ENCODE assay signal across 9 cellular contexts in the genomic region with DNA sequence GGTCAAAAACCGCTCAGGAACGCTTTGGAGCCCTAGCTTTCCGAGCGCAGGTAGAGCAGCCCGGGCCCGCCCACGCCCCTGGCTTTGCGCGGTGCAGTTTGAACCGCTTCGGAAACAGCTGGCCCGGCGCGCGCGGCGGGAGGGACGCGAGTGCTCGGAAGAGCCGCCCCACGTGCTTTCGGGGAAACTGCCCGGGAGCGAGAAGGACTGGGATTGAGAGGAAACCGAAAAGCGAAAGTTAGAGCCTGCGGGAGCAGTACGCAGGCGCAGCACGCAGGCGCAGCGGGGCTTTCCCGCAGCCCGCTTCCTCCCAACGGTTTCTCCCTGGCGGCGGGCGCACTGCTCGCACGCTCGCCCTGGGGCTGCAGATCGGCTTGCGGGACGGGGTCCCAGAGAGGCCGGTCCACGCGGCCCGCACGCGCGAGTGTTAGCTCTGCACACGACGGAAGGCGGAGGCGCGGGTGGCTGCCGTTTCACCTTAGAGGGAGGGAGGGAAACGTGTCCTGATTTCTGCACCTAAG. TPM values are rescaled to one million over a fixed set of nuclear protein-coding genes. Genes with fewer than 3 reads are reported as not detected.
DNase-seq lines count a peak whose midpoint lies in the region; ATAC-seq, FAIRE-seq and TF ChIP-seq lines count a peak whose summit lies in the region.
"Had no signal": no experiment of that assay in that cellular context is flagged by ENCODE, and none has a peak within 500 bp of the region (broad histone marks: within the 10 kb centered on the region; RNA-seq: fewer than 3 reads in every experiment).

No MANE protein-coding gene starts in this region.

- H3K27me3 Mint-ChIP-seq in activated CD4-positive, alpha-beta T cell treated with anti-CD3 and anti-CD28 coated beads, Interleukin-2, amount 10 ng/mL, durations not matched to agents 24 days and 14 days = peaks cover 2% of the 10 kb centered on the region

- TF ChIP-seq POLR2A in HepG2 (IDR thresholded peaks at IDR 0.05; ENCODE audit: insufficient read depth in 1 of 2, low read depth in 2 of 2, low read length in 2 of 2) = peak; percentile 96 to 99

- peak; percentile 61 to 98 (median 92) for DNase-seq in C1 segment of cervical spinal cord (lab: John Stamatoyannopoulos, UW)
- peak; percentile 73 for DNase-seq in NCI-H524 treated with DMSO at 0.1 percent for 48 hours (lab: John Stamatoyannopoulos, UW)
- peak; percentile 99 for DNase-seq in activated CD4-positive, alpha-beta T cell treated with anti-CD3 and anti-CD28 coated beads, Interleukin-2, amount 10 ng/mL, durations not matched to agents 24 days and 14 days
- peak; percentile 96 for DNase-seq in dedifferentiated amniotic fluid mesenchymal stem cell (ENCODE audit: extremely low spot score)
- peak; percentile 96 for DNase-seq in HepG2 (ENCODE audit: low spot score)
- DNase-seq in stimulated activated CD4-positive, alpha-beta T cell treated with anti-CD3 and anti-CD28 coated beads, Interleukin-2, amount 100 ng/mL, for 48 hours = peak; percentile 94 to 95

- H3K36me3 Mint-ChIP-seq in activated CD4-positive, alpha-beta T cell treated with anti-CD3 and anti-CD28 coated beads, Interleukin-2, amount 10 ng/mL, durations not matched to agents 24 days and 14 days (ENCODE audit: low read depth) = peaks cover 8% of the 10 kb centered on the region

- intact Hi-C loops in activated CD4-positive, alpha-beta T cell treated with anti-CD3 and anti-CD28 coated beads, Interleukin-2, amount 10 ng/mL, durations not matched to agents 24 days and 14 days (cut with micrococcal nuclease) = loop anchor here (1.0 to 5.0 kb wide), 8 partner anchors 41 to 659 kb away; a partner anchor contains a TSS
- intact Hi-C loops in HepG2 (cut with micrococcal nuclease; ENCODE audit: unreplicated experiment) = loop anchor here (5.0 kb wide), 1 partner anchor 138 kb away; a partner anchor contains a TSS

- no peaks in the 10 kb centered on the region for H4K20me1 ChIP-seq in HepG2 (ENCODE audit: insufficient read depth, low read length)

- no peak overlapping the region for H3K4me3 Mint-ChIP-seq in activated CD4-positive, alpha-beta T cell treated with anti-CD3 and anti-CD28 coated beads, Interleukin-2, amount 10 ng/mL, durations not matched to agents 24 days and 14 days

- peak overlapping the region; percentile 98 for H3K9ac ChIP-seq in HepG2 (ENCODE audit: insufficient read depth, low read depth, low read length)

- H3K9me3 ChIP-seq in HepG2 (ENCODE audit: low read length) = no peaks in the 10 kb centered on the region

- H3K4me2 ChIP-seq in HepG2 (ENCODE audit: low read depth, low read length) = peak overlapping the region; percentile 96

- in situ Hi-C loops in HepG2 (cut with HindIII; ENCODE audit: extremely low pct_ligation_motif_present, low pct_unique_long_range_greater_than_20kb) = no loop called here

- POLR2A ChIA-PET in HepG2 (lab: Yijun Ruan, JAX) = interaction anchor here (0.6 to 3.2 kb wide), 15 partner anchors 8 to 707 kb away, joined by 3 to 18 read pairs (median 3); a partner anchor contains a TSS

- BruUV-seq in HepG2 (replicated peaks; lab: Mats Ljungman, UMichigan) = no TSS peak

- no peak overlapping the region for H2AFZ ChIP-seq in HepG2 (ENCODE audit: low read length)

- H3K27ac ChIP-seq in HepG2 (ENCODE audit: extremely low read length, insufficient read depth, low read length) = peak overlapping the region; percentile 98

- peak overlapping the region; percentile 90 to 96 (median 92) for H3K4me3 ChIP-seq in HepG2 (replicated peaks in 1 of 3; ENCODE audit: insufficient read depth in 1 of 3, low read depth in 2 of 3, low read length in 3 of 3)

- peak; percentile 37; the same call in 1 of the 2 replicates for TF ChIP-seq CTCF in HepG2 (CRISPR knock-in tag; IDR thresholded peaks at IDR 0.05)

- peak; percentile 61 for TF ChIP-seq RAD21 in HepG2 (CRISPR knock-in tag; IDR thresholded peaks at IDR 0.05)

- peaks cover 31% of the 10 kb centered on the region for H3K4me1 Mint-ChIP-seq in activated CD4-positive, alpha-beta T cell treated with anti-CD3 and anti-CD28 coated beads, Interleukin-2, amount 10 ng/mL, durations not matched to agents 24 days and 14 days

- FAIRE-seq in HepG2 (lab: Jason Lieb, UNC) = peak; percentile 66
- FAIRE-seq: colon had no signal

- peaks cover 32% of the 10 kb centered on the region for H3K4me1 ChIP-seq in HepG2 (ENCODE audit: insufficient read depth, low read length)

- H3K27ac Mint-ChIP-seq in activated CD4-positive, alpha-beta T cell treated with anti-CD3 and anti-CD28 coated beads, Interleukin-2, amount 10 ng/mL, durations not matched to agents 24 days and 14 days = no peak overlapping the region

- ATAC-seq in GM19328 (IDR thresholded peaks at IDR 0.05; ENCODE audit: unreplicated experiment) (peak; percentile 74), HG03460 (IDR thresholded peaks at IDR 0.05; ENCODE audit: unreplicated experiment) (peak; percentile 60), HepG2 (peak; percentile 97)

- TF ChIP-seq EP300 in HepG2 (IDR thresholded peaks at IDR 0.05; ENCODE audit: low read depth in 2 of 2, low read length in 2 of 2) (peak; percentile 92 to 100), HepG2 (CRISPR knock-in tag; IDR thresholded peaks at IDR 0.05; ENCODE audit: borderline replicate concordance) (peak; percentile 97)

- H3K36me3 ChIP-seq in HepG2 (replicated peaks in 1 of 2; ENCODE audit: control insufficient read depth in 1 of 2, insufficient read depth in 2 of 2, low read length in 2 of 2) = no peaks in the 10 kb centered on the region

- CTCF ChIA-PET in HepG2 (lab: Yijun Ruan, JAX; ENCODE audit: low intra/inter-chr PET ratio, low total read pairs) = interaction anchor here (0.7 kb wide), 1 partner anchor 10 kb away, joined by 3 read pairs; no protein-coding TSS in a partner anchor

- under 1% methylated on average over 29 of the region's 59 CpGs for WGBS in HepG2 (ENCODE audit: low lambda C conversion rate)

- H3K27me3 ChIP-seq in HepG2 (ENCODE audit: control insufficient read depth in 1 of 2, insufficient read depth in 2 of 2, low read length in 2 of 2) = peaks cover 0 to 7% of the 10 kb centered on the region in 2 experiments; a peak in 1 of 5 replicates

- peaks cover 9% of the 10 kb centered on the region for H3K9me3 Mint-ChIP-seq in activated CD4-positive, alpha-beta T cell treated with anti-CD3 and anti-CD28 coated beads, Interleukin-2, amount 10 ng/mL, durations not matched to agents 24 days and 14 days

- peaks cover 3% of the 10 kb centered on the region for H3K79me2 ChIP-seq in HepG2 (ENCODE audit: insufficient read depth, low read length)

TF ChIP-seq in HepG2, 621 proteins besides CTCF, POLR2A, EP300 and RAD21 (continues in another document):
- TF ChIP-seq, protein P1, sequence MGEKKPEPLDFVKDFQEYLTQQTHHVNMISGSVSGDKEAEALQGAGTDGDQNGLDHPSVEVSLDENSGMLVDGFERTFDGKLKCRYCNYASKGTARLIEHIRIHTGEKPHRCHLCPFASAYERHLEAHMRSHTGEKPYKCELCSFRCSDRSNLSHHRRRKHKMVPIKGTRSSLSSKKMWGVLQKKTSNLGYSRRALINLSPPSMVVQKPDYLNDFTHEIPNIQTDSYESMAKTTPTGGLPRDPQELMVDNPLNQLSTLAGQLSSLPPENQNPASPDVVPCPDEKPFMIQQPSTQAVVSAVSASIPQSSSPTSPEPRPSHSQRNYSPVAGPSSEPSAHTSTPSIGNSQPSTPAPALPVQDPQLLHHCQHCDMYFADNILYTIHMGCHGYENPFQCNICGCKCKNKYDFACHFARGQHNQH (CRISPR knock-in tag; IDR thresholded peaks at IDR 0.05) = peak; percentile 100
- peak; percentile 78 for TF ChIP-seq SP2 (CRISPR knock-in tag; IDR thresholded peaks at IDR 0.05)
- TF ChIP-seq, protein P2, sequence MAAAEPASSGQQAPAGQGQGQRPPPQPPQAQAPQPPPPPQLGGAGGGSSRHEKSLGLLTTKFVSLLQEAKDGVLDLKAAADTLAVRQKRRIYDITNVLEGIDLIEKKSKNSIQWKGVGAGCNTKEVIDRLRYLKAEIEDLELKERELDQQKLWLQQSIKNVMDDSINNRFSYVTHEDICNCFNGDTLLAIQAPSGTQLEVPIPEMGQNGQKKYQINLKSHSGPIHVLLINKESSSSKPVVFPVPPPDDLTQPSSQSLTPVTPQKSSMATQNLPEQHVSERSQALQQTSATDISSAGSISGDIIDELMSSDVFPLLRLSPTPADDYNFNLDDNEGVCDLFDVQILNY (CRISPR knock-in tag; conservative IDR thresholded peaks at IDR 0.05) = peak; percentile 100
- TF ChIP-seq PRPF4 (IDR thresholded peaks at IDR 0.05; ENCODE audit: low read depth, low read length, poor library complexity, severe bottlenecking) = no peak
- TF ChIP-seq ZNF496 (CRISPR knock-in tag; IDR thresholded peaks at IDR 0.05; ENCODE audit: insufficient replicate concordance) = peak; percentile 71

RNA-seq across cellular contexts. Expression of a gene that starts 6.3 kb away (rescaled TPM):
- 152 and 160 TPM in 2 replicates for total RNA-seq in activated CD4-positive, alpha-beta T cell treated with anti-CD3 and anti-CD28 coated beads, Interleukin-2, amount 10 ng/mL, durations not matched to agents 24 days and 14 days
- total RNA-seq in HepG2 (2016; rRNA removed; fragmentation: Illumina TruSeq; extraction: Trizol) = 59.6 and 90.6 TPM in 2 replicates
- 5.1 and 7.1 TPM in 2 replicates for total RNA-seq in HepG2 (2016; cell fraction: cytosol; rRNA removed; fragmentation: Illumina TruSeq; extraction: Trizol; ENCODE audit: low read depth)
- 57.7 and 86.9 TPM in 2 replicates for total RNA-seq in HepG2 (2016; cell fraction: insoluble cytoplasmic fraction; rRNA removed; fragmentation: Illumina TruSeq; extraction: Trizol)
- total RNA-seq in HepG2 (2016; cell fraction: membrane; rRNA removed; fragmentation: Illumina TruSeq; extraction: Trizol) = 19.3 and 19.4 TPM in 2 replicates
- total RNA-seq in HepG2 (2016; cell fraction: nucleus; rRNA removed; fragmentation: Illumina TruSeq; extraction: Trizol) = 57.3 and 58.4 TPM in 2 replicates
- polyA plus RNA-seq in HepG2 (2011; rRNA removed) = 20.3 and 21.8 TPM in 2 replicates
- 13.9 and 15.2 TPM in 2 replicates for polyA plus RNA-seq in HepG2 (2011; cell fraction: cytosol; rRNA removed)
- 22.3 and 28.1 TPM in 2 replicates for polyA plus RNA-seq in HepG2 (2011; cell fraction: nucleus; rRNA removed)
- polyA plus RNA-seq in HepG2 (2012) = 24.4 and 28.8 TPM in 2 replicates
- 2.5 and 2.7 TPM in 2 replicates for polyA plus RNA-seq in HepG2 (2016; cell fraction: cytosol; fragmentation: Illumina TruSeq; extraction: Trizol; ENCODE audit: low read depth)
- polyA plus RNA-seq in HepG2 (2016; cell fraction: insoluble cytoplasmic fraction; fragmentation: Illumina TruSeq; extraction: Trizol; ENCODE audit: low read depth) = 75.4 and 77.9 TPM in 2 replicates
- 8.3 and 8.6 TPM in 2 replicates for polyA plus RNA-seq in HepG2 (2016; cell fraction: membrane; fragmentation: Illumina TruSeq; extraction: Trizol; ENCODE audit: low read depth)
- 42.8 and 45.3 TPM in 2 replicates for polyA plus RNA-seq in HepG2 (2016; cell fraction: nucleus; fragmentation: Illumina TruSeq; extraction: Trizol; ENCODE audit: insufficient read depth, low read depth)
- 57.6 and 62.6 TPM in 2 replicates for polyA minus RNA-seq in HepG2 (2011; rRNA and poly(A)+ RNA removed; ENCODE audit: low replicate concordance)
- 30.3 and 34.4 TPM in 2 replicates for polyA minus RNA-seq in HepG2 (2011; cell fraction: cytosol; rRNA and poly(A)+ RNA removed)
- 84.8 and 99.3 TPM in 2 replicates for polyA minus RNA-seq in HepG2 (2011; cell fraction: nucleus; rRNA and poly(A)+ RNA removed)

Comparison
In these comparisons a context has a peak if more than half of its experiments do, and no peak if none do; other contexts are left out.
1. Peak in every context shown above with its lines: DNase-seq, ATAC-seq, H3K4me3 ChIP-seq and H3K27ac ChIP-seq.